15 cellular contexts compared by ENCODE assay signal in genomic region chr17:16921451-16921850, GRCh38. TPM values are rescaled to one million over a fixed set of nuclear protein-coding genes. Genes with fewer than 3 reads are reported as not detected.
"Had no signal": no experiment of that assay in that cellular context is flagged by ENCODE, and none has a peak within 500 bp of the region (broad histone marks: within the 10 kb centered on the region; RNA-seq: fewer than 3 reads in every experiment).

No MANE protein-coding gene starts in this region.

RNA-seq across cellular contexts. Expression of gene TNFRSF13B, which starts 50.5 kb away (rescaled TPM):
- total RNA-seq: activated CD4-positive, alpha-beta memory T cell treated with anti-CD3 and anti-CD28 coated beads for 36 hours; activated CD4-positive, alpha-beta T cell treated with anti-CD3 and anti-CD28 coated beads for 36 hours; activated CD4-positive, alpha-beta T cell treated with anti-CD3 and anti-CD28 coated beads, Interleukin-2, amount 10 ng/mL, durations not matched to agents 24 days and 14 days; activated CD8-positive, alpha-beta memory T cell treated with anti-CD3 and anti-CD28 coated beads for 36 hours; activated CD8-positive, alpha-beta memory T cell treated with anti-CD3 and anti-CD28 coated beads, Interleukin-2, amount 10 ng/mL, durations not matched to agents 7 days and 5 days; activated CD8-positive, alpha-beta T cell treated with anti-CD3 and anti-CD28 coated beads, Interleukin-2, amount 10 ng/mL, durations not matched to agents 7 days and 5 days; activated naive CD4-positive, alpha-beta T cell treated with anti-CD3 and anti-CD28 coated beads for 36 hours; activated T-helper 1 cell treated with anti-CD3 and anti-CD28 coated beads, Interleukin-12 subunit alpha, Interleukin-12 subunit beta, Interleukin-2, Interleukin-4 antibody, amounts not matched to agents 30 ng/mL and 10 ng/mL and 1 ng/mL, durations not matched to agents 14 hours and 24 hours and 36 hours; adrenal gland; aorta; cardiac muscle cell; cerebellum; dermis blood vessel endothelial cell; foreskin keratinocyte; gastrocnemius medialis had no signal
- polyA plus RNA-seq: aorta, cardiac muscle cell, foreskin keratinocyte had no signal
